In genomic region chr3:123833398-123833785, GRCh38 we compare ENCODE assay signal across 15 cellular contexts. TPM values are rescaled to one million over a fixed set of nuclear protein-coding genes. Genes with fewer than 3 reads are reported as not detected.
DNase-seq lines count a peak whose midpoint lies in the region; ATAC-seq and TF ChIP-seq lines count a peak whose summit lies in the region.
"Had no signal": no experiment of that assay in that cellular context is flagged by ENCODE, and none has a peak within 500 bp of the region (broad histone marks: within the 10 kb centered on the region; RNA-seq: fewer than 3 reads in every experiment).

No MANE protein-coding gene starts in this region.

- H2AFZ ChIP-seq in IMR-90 (replicated peaks; ENCODE audit: low read length, poor library complexity), result no peak overlapping the region

- no peak overlapping the region; the same call in 1 of the 2 replicates for H3K27ac ChIP-seq in IMR-90 (ENCODE audit: insufficient read depth, low read length)
- H3K27ac ChIP-seq: C4-2B had no signal

- H3K4ac ChIP-seq in IMR-90 (ENCODE audit: low read depth, low read length), result peak overlapping the region; percentile 82

- peak overlapping the region; percentile 73 for H3K14ac ChIP-seq in IMR-90 (replicated peaks; ENCODE audit: low read depth, low read length)

- peak overlapping the region; percentile 64 for H4K91ac ChIP-seq in IMR-90 (ENCODE audit: insufficient read depth, low read depth, low read length)

- no peak for TF ChIP-seq RAD21 in IMR-90 (IDR thresholded peaks at IDR 0.05; ENCODE audit: low read length)

- TF ChIP-seq CTCF in Calu3 (IDR thresholded peaks at IDR 0.05; ENCODE audit: unreplicated experiment) (no peak), IMR-90 (conservative IDR thresholded peaks at IDR 0.05; ENCODE audit: low read depth, low read length) (no peak), cardiac fibroblast (IDR thresholded peaks at IDR 0.05; ENCODE audit: low read depth, low read length) (no peak), nephron progenitor cell (IDR thresholded peaks at IDR 0.05) (no peak)

- H3K9ac ChIP-seq in IMR-90 (ENCODE audit: low read depth, low read length), result no peak overlapping the region

- TF ChIP-seq POLR2A in IMR-90 (IDR thresholded peaks at IDR 0.05; ENCODE audit: low read depth, low read length), result no peak

- H3K4me1 ChIP-seq in IMR-90 (ENCODE audit: control insufficient read depth, insufficient read depth, low read length), result peaks cover 16% of the 10 kb centered on the region

- H3K9me3 Mint-ChIP-seq in Calu3 (ENCODE audit: low read depth, unreplicated experiment) (peaks cover 3% of the 10 kb centered on the region), nephron progenitor cell (peaks cover 26% of the 10 kb centered on the region)

- in situ Hi-C loops in IMR-90 (cut with MboI; ENCODE audit: low sequenced_read_pairs), result no loop called here

- H2BK20ac ChIP-seq in IMR-90 (ENCODE audit: low read depth, low read length), result peak overlapping the region; percentile 75; the same call in 1 of the 2 replicates

- H4K20me1 ChIP-seq in IMR-90 (ENCODE audit: insufficient read depth, low read length), result no peaks in the 10 kb centered on the region

- H3K18ac ChIP-seq in IMR-90 (ENCODE audit: low read depth, low read length), result peak overlapping the region; percentile 92; the same call in 1 of the 2 replicates

- dilution Hi-C loops in IMR-90 (cut with HindIII; ENCODE audit: low sequenced_read_pairs, unreplicated experiment), result no loop called here

- peak overlapping the region; percentile 56 for H3K27ac Mint-ChIP-seq in Calu3 (ENCODE audit: unreplicated experiment)
- H3K27ac Mint-ChIP-seq in nephron progenitor cell, result peak overlapping the region; percentile 92

- peak overlapping the region; percentile 71; the same call in 1 of the 3 replicates for H2BK15ac ChIP-seq in IMR-90 (ENCODE audit: low read depth, low read length)

- BruUV-seq in Calu3 (replicated peaks; lab: Mats Ljungman, UMichigan) (no TSS peak), IMR-90 (replicated peaks; lab: Mats Ljungman, UMichigan) (no TSS peak)

- H3K36me3 Mint-ChIP-seq in Calu3 (ENCODE audit: insufficient read depth, unreplicated experiment), result no peaks in the 10 kb centered on the region
- H3K36me3 Mint-ChIP-seq in nephron progenitor cell (ENCODE audit: low read depth), result peaks cover 24% of the 10 kb centered on the region

- H2AK5ac ChIP-seq in IMR-90 (ENCODE audit: low read depth, low read length), result peak overlapping the region; percentile 61

- H3K4me3 ChIP-seq in IMR-90 (ENCODE audit: insufficient read depth, low read depth, low read length) (no peak overlapping the region), cardiac fibroblast (replicated peaks in 1 of 2; ENCODE audit: low read depth in 2 of 2, low read length in 2 of 2) (no peak overlapping the region)

- H2BK120ac ChIP-seq in IMR-90 (ENCODE audit: low read depth, low read length), result peak overlapping the region; percentile 96

- intact Hi-C loops in Calu3 (cut with micrococcal nuclease; ENCODE audit: unreplicated experiment), result no loop called here
- intact Hi-C loops in IMR-90 (cut with micrococcal nuclease), result no loop called here

- POLR2A ChIA-PET in IMR-90 (lab: Charles Lee; ENCODE audit: unreplicated experiment), result interaction anchor here (0.7 kb wide), 1 partner anchor 51 kb away, joined by 3 read pairs; the partner anchor contains the start of gene MYLK

- peak overlapping the region; percentile 38 to 85; a peak in 3 of 4 replicates for H4K8ac ChIP-seq in IMR-90 (ENCODE audit: low read depth in 2 of 2, low read length in 2 of 2)

- H2BK5ac ChIP-seq in IMR-90 (ENCODE audit: low read depth, low read length, poor library complexity, severe bottlenecking), result peak overlapping the region; percentile 99

- peak overlapping the region; percentile 97; the same call in 1 of the 2 replicates for H4K5ac ChIP-seq in IMR-90 (ENCODE audit: low read depth, low read length)

- peaks cover 38% of the 10 kb centered on the region for H3K36me3 ChIP-seq in IMR-90 (ENCODE audit: control insufficient read depth, insufficient read depth, low read length)

- H3K27me3 ChIP-seq in IMR-90 (ENCODE audit: control insufficient read depth, insufficient read depth, low read length), result no peaks in the 10 kb centered on the region

- H3K9me1 ChIP-seq in IMR-90 (ENCODE audit: insufficient read depth, low read length), result peaks cover 21% of the 10 kb centered on the region

- H3K23ac ChIP-seq in IMR-90 (ENCODE audit: low read depth, low read length), result 0 out of 2 replicates have a peak overlapping the region, but pooled peaks have one; percentile 52

- peaks cover 8% of the 10 kb centered on the region for H3K9me3 ChIP-seq in IMR-90 (ENCODE audit: control insufficient read depth, insufficient read depth, low read length)

- no peak overlapping the region for H3K56ac ChIP-seq in IMR-90 (ENCODE audit: extremely low read depth, insufficient read depth, low read length)

- no peak for ATAC-seq in IMR-90 (ENCODE audit: low read depth)
- ATAC-seq in esophagus mucosa, result no peak

- H2AK9ac ChIP-seq in IMR-90 (replicated peaks; ENCODE audit: low read depth, low read length, poor library complexity), result no peak overlapping the region

- WGBS in IMR-90 (ENCODE audit: extremely low coverage in 2 of 2, insufficient read length in 1 of 2), 2 experiments, result no CpG with 5 or more reads among the region's 1 CpG

- H3K4me1 Mint-ChIP-seq in Calu3 (ENCODE audit: low read depth, unreplicated experiment) (peaks cover 16% of the 10 kb centered on the region), nephron progenitor cell (no peaks in the 10 kb centered on the region)

- no peak overlapping the region for H3K4me3 Mint-ChIP-seq in Calu3 (ENCODE audit: low read depth, unreplicated experiment)
- no peak overlapping the region for H3K4me3 Mint-ChIP-seq in nephron progenitor cell

- CTCF ChIA-PET in Calu3 (lab: Charles Lee) (interaction anchor here (0.5 kb wide), 1 partner anchor 128 kb away, joined by 3 read pairs; the partner anchor contains the start of gene CCDC14), IMR-90 (lab: Yijun Ruan, JAX) (no interaction called here)

- no peaks in the 10 kb centered on the region for H3K27me3 Mint-ChIP-seq in Calu3 (ENCODE audit: unreplicated experiment)
- H3K27me3 Mint-ChIP-seq in nephron progenitor cell (ENCODE audit: low read depth, poor library complexity), result no peaks in the 10 kb centered on the region

- DNase-seq in Calu3 (no peak), IMR-90 (no peak), cardiac fibroblast (ENCODE audit: low read depth in 2 of 2) (peak; percentile 18 to 33), nephron progenitor cell (no peak)
- no peak for DNase-seq in stimulated activated CD4-positive, alpha-beta T cell treated with anti-CD3 and anti-CD28 coated beads, Interleukin-12 subunit alpha, Interleukin-12 subunit beta, amount 100 ng/mL, for 4 hours
- DNase-seq in NK-92 treated with Interleukin-12 subunit alpha and Interleukin-12 subunit beta, amount 100 ng/mL, for 24 hours (lab: John Stamatoyannopoulos, UW), result no peak
- DNase-seq: DMS79, H7, NCI-H1417, NCI-H187 treated with DMSO at 0.1 percent for 48 hours, NCI-H226, RPMI8226, SIG-M5 had no signal

- no peak overlapping the region for H3K4me2 ChIP-seq in IMR-90 (ENCODE audit: low read depth, low read length)

- peaks cover 50 to 73% of the 10 kb centered on the region in 2 experiments for H3K79me1 ChIP-seq in IMR-90 (ENCODE audit: low read depth in 1 of 2, low read length in 2 of 2)

TF ChIP-seq in IMR-90, 13 proteins besides CTCF, POLR2A, EP300 and RAD21:
- TF ChIP-seq CEBPB (IDR thresholded peaks at IDR 0.05; ENCODE audit: low read depth, low read length) (peak; percentile 72), FOS (IDR thresholded peaks at IDR 0.05; ENCODE audit: low read depth, low read length) (no peak)
TF ChIP-seq in IMR-90: peak in this region for 1.

RNA-seq across cellular contexts. Expression of gene MYLK, which starts 50.7 kb away (rescaled TPM):
- 8.0 and 10.7 TPM in 2 replicates for total RNA-seq in Calu3 (2022)
- total RNA-seq in IMR-90 (2012; rRNA removed), result 484 and 521 TPM in 2 replicates
- 299 and 304 TPM in 2 replicates for polyA plus RNA-seq in IMR-90 (2012; rRNA removed)
- polyA plus RNA-seq in IMR-90 (2012; cell fraction: cytosol; rRNA removed), result 167 and 319 TPM in 2 replicates
- 217 and 221 TPM in 2 replicates for polyA plus RNA-seq in IMR-90 (2012; cell fraction: nucleus; rRNA removed; ENCODE audit: low replicate concordance)
- total RNA-seq in esophagus mucosa, result 16.6 TPM

Comparison
In these comparisons a context has a peak if more than half of its experiments do, and no peak if none do; other contexts are left out.
1. DNase-seq: peak in cardiac fibroblast (2 of 2); none in Calu3 (single experiment), IMR-90 (single experiment), nephron progenitor cell (single experiment), stimulated activated CD4-positive, alpha-beta T cell treated with anti-CD3 and anti-CD28 coated beads, Interleukin-12 subunit alpha, Interleukin-12 subunit beta, amount 100 ng/mL, for 4 hours (single experiment) and NK-92 treated with Interleukin-12 subunit alpha and Interleukin-12 subunit beta, amount 100 ng/mL, for 24 hours (single experiment).
2. RNA of gene MYLK, which starts 50.7 kb away (total RNA-seq): 484 to 521 TPM in IMR-90; 16.6 TPM in esophagus mucosa (single experiment) and 8.0 to 10.7 TPM in Calu3; every median in the first group is over 10 times any median in the second.